ENCODE assay signal across 7 cellular contexts in the genomic region with DNA sequence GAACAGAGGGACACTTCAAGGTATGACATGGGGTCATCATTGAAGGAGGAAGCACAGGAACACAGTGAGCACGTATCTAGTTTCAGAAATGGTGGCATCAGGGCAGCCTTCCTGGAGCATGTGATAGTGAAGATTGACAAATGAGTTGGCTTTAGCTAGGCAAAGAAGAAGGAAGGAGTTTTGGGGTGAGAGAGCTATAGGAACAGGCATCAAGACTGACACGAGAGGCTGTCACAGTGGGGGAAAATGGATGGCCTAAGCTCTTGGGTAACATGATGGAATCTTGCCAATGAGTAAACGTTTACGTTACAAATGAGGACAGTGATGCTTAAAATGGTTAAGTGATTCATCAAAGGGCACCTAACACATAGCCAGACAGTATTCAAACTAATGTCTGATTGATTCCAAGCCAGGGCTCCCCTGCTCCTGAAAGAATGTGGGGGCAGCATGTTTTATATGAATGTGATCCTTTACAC. TPM values are rescaled to one million over a fixed set of nuclear protein-coding genes. Genes with fewer than 3 reads are reported as not detected.
A peak's percentile ranks its signal among the peaks of the same experiment; 100 is the strongest.
DNase-seq lines count a peak whose midpoint lies in the region; ATAC-seq and TF ChIP-seq lines count a peak whose summit lies in the region.

No MANE protein-coding gene starts in this region.

- in situ Hi-C loops in astrocyte of the cerebellum (cut with HindIII; ENCODE audit: low sequenced_read_pairs) = no loop called here

- H3K4me3 Mint-ChIP-seq in naive thymus-derived CD8-positive, alpha-beta T cell = peak overlapping the region in 2 of 10 donors; percentile 4 to 27

- TF ChIP-seq CTCF in astrocyte of the cerebellum (IDR thresholded peaks at IDR 0.05; ENCODE audit: low read depth, low read length, missing control alignments) (no peak), prostate gland (IDR thresholded peaks at IDR 0.05) (no peak)

- TF ChIP-seq POLR2A in prostate gland (IDR thresholded peaks at IDR 0.05) = no peak

- H3K4me1 Mint-ChIP-seq in naive thymus-derived CD8-positive, alpha-beta T cell = peaks cover 22 to 50% (median 45%) of the 10 kb centered on the region in 4 donors

- DNase-seq in EH (ENCODE audit: low read depth) (peak; percentile 84), NCI-H1105 treated with DMSO at 0.1 percent for 48 hours (lab: John Stamatoyannopoulos, UW) (peak; percentile 44), astrocyte of the cerebellum (ENCODE audit: low read depth) (peak; percentile 29), prostate gland (ENCODE audit: low spot score) (no peak)
- DNase-seq in naive thymus-derived CD8-positive, alpha-beta T cell = no peak

- peaks cover 0 to 14% (median 4%) of the 10 kb centered on the region in 9 donors for H3K9me3 Mint-ChIP-seq in naive thymus-derived CD8-positive, alpha-beta T cell

- H3K27ac ChIP-seq in prostate gland = no peak overlapping the region

- no peaks in the 10 kb centered on the region for H3K27me3 ChIP-seq in prostate gland (replicated peaks; ENCODE audit: insufficient read depth)

- H3K27me3 Mint-ChIP-seq in naive thymus-derived CD8-positive, alpha-beta T cell = no peaks in the 10 kb centered on the region

- intact Hi-C loops in prostate gland (cut with DNase I) = loop anchor here (2.0 kb wide), 1 partner anchor 57 kb away; no protein-coding TSS in a partner anchor

- ATAC-seq in naive thymus-derived CD8-positive, alpha-beta T cell = no peak
- ATAC-seq in GM18868 (IDR thresholded peaks at IDR 0.05; ENCODE audit: unreplicated experiment) (no peak), GM18861 (IDR thresholded peaks at IDR 0.05; ENCODE audit: unreplicated experiment) (no peak)

- peaks cover 2% of the 10 kb centered on the region for H3K4me1 ChIP-seq in prostate gland (replicated peaks)

- H3K36me3 ChIP-seq in prostate gland = no peaks in the 10 kb centered on the region

- POLR2A ChIA-PET in naive thymus-derived CD8-positive, alpha-beta T cell (lab: Charles Lee) = no interaction called here

- H3K9me3 ChIP-seq in prostate gland = no peaks in the 10 kb centered on the region

- H3K4me3 ChIP-seq in astrocyte of the cerebellum (ENCODE audit: low read depth, low read length) (no peak overlapping the region), prostate gland (no peak overlapping the region)

- H3K27ac Mint-ChIP-seq in naive thymus-derived CD8-positive, alpha-beta T cell = peak overlapping the region; percentile 17 to 79 (median 75)

- H3K36me3 Mint-ChIP-seq in naive thymus-derived CD8-positive, alpha-beta T cell = peaks cover 0 to 14% (median 3%) of the 10 kb centered on the region in 3 donors

- WGBS in prostate gland = 39% methylated on average over 4 of the region's 4 CpGs

RNA-seq across cellular contexts. Expression of a gene that starts 23.1 kb away (rescaled TPM):
- total RNA-seq in naive thymus-derived CD8-positive, alpha-beta T cell = 10 to 100 TPM; 35.5 to 39.3 TPM
- polyA plus RNA-seq in naive thymus-derived CD8-positive, alpha-beta T cell = 100 to 1,000 TPM in 2 of 3 donors, 10 to 100 TPM in 1; 69.3 to 123 (median 108) TPM
- total RNA-seq in prostate gland = under 1 TPM; 0.18 to 0.85 TPM

RNA-seq across cellular contexts. Expression of a gene that starts 52.2 kb away (rescaled TPM):
- total RNA-seq in naive thymus-derived CD8-positive, alpha-beta T cell = under 1 TPM in 1 of 2 experiments, not detected in 1; 0.21 TPM
- not detected for polyA plus RNA-seq in naive thymus-derived CD8-positive, alpha-beta T cell
- total RNA-seq in prostate gland = under 1 TPM; 0.09 to 0.28 TPM

Comparison
In these comparisons a context has a peak if more than half of its experiments do, and no peak if none do; other contexts are left out.
1. DNase-seq: peak in EH (single experiment), NCI-H1105 treated with DMSO at 0.1 percent for 48 hours (single experiment) and astrocyte of the cerebellum (single experiment); none in naive thymus-derived CD8-positive, alpha-beta T cell (0 of 10) and prostate gland (single experiment).
2. RNA of a gene that starts 23.1 kb away (total RNA-seq): 35.5 to 39.3 TPM in naive thymus-derived CD8-positive, alpha-beta T cell; 0.18 to 0.85 TPM in prostate gland; every median in the first group is over 10 times any median in the second.